Comparison of ENCODE assay signal across 1 cellular context in genomic region chr19:1247747-1248453, GRCh38.
TF ChIP-seq lines count a peak whose summit lies in the region.

No MANE protein-coding gene starts in this region.

TF ChIP-seq in HepG2, 621 proteins besides CTCF, POLR2A, EP300 and RAD21 (continued from another document and continues in another):
- TF ChIP-seq REST (IDR thresholded peaks at IDR 0.05; ENCODE audit: borderline replicate concordance in 1 of 2, low read depth in 1 of 2, low read length in 2 of 2) (no peak), FOSL2 (CRISPR knock-in tag; IDR thresholded peaks at IDR 0.05) (peak; percentile 78), TP53 (CRISPR knock-in tag; conservative IDR thresholded peaks at IDR 0.05) (no peak), RNF2 (conservative IDR thresholded peaks at IDR 0.05; ENCODE audit: low read depth) (no peak), MBNL3 (CRISPR knock-in tag; conservative IDR thresholded peaks at IDR 0.05) (no peak), ATF6 (CRISPR knock-in tag; conservative IDR thresholded peaks at IDR 0.05) (no peak), KDM5A (IDR thresholded peaks at IDR 0.05; ENCODE audit: borderline replicate concordance, low read length) (peak; percentile 36; the same call in 1 of the 2 replicates), ZBTB44 (CRISPR knock-in tag; IDR thresholded peaks at IDR 0.05) (no peak), KAT7 (CRISPR knock-in tag; IDR thresholded peaks at IDR 0.05; ENCODE audit: borderline replicate concordance) (no peak), ZKSCAN8 (CRISPR knock-in tag; IDR thresholded peaks at IDR 0.05; ENCODE audit: borderline replicate concordance) (no peak), SSRP1 (CRISPR knock-in tag; IDR thresholded peaks at IDR 0.05) (no peak), ZNF563 (CRISPR knock-in tag; IDR thresholded peaks at IDR 0.05) (0 out of 2 replicates have a peak, but pooled peaks have one; percentile 38), RORA (CRISPR knock-in tag; IDR thresholded peaks at IDR 0.05) (no peak), THAP9 (CRISPR knock-in tag; IDR thresholded peaks at IDR 0.05; ENCODE audit: borderline replicate concordance) (peak; percentile 71; the same call in 1 of the 2 replicates), RARG (CRISPR knock-in tag; IDR thresholded peaks at IDR 0.05; ENCODE audit: low read depth) (no peak), ZMYM3 (CRISPR knock-in tag; IDR thresholded peaks at IDR 0.05) (peak; percentile 82), ZNF816 (CRISPR knock-in tag; IDR thresholded peaks at IDR 0.05; ENCODE audit: borderline replicate concordance) (no peak), ZBTB33 (CRISPR knock-in tag; IDR thresholded peaks at IDR 0.05) (peak; percentile 23; the same call in 1 of the 2 replicates), IKZF4 (CRISPR knock-in tag; IDR thresholded peaks at IDR 0.05; ENCODE audit: borderline replicate concordance, low read depth, not compliant biosample characterization) (no peak), ZNF160 (CRISPR knock-in tag; IDR thresholded peaks at IDR 0.05) (peak; percentile 81), SAFB2 (CRISPR knock-in tag; IDR thresholded peaks at IDR 0.05; ENCODE audit: borderline replicate concordance, low read depth) (no peak), ATF4 (CRISPR knock-in tag; IDR thresholded peaks at IDR 0.05) (no peak), ZBTB34 (CRISPR knock-in tag; IDR thresholded peaks at IDR 0.05) (0 out of 2 replicates have a peak, but pooled peaks have one; percentile 30), TFDP1 (CRISPR knock-in tag; IDR thresholded peaks at IDR 0.05; ENCODE audit: borderline replicate concordance) (no peak), IRF2 (CRISPR knock-in tag; IDR thresholded peaks at IDR 0.05) (no peak; the same call in 1 of the 2 replicates), SP5 (CRISPR knock-in tag; IDR thresholded peaks at IDR 0.05; ENCODE audit: borderline replicate concordance, low read depth) (peak; percentile 81), ZNF383 (CRISPR knock-in tag; IDR thresholded peaks at IDR 0.05; ENCODE audit: borderline replicate concordance) (no peak), JARID2 (CRISPR knock-in tag; IDR thresholded peaks at IDR 0.05; ENCODE audit: insufficient replicate concordance) (no peak), SNAI1 (CRISPR knock-in tag; IDR thresholded peaks at IDR 0.05; ENCODE audit: borderline replicate concordance) (no peak; the same call in 1 of the 2 replicates), NFIC (IDR thresholded peaks at IDR 0.05; ENCODE audit: low read length) (no peak), CBX5 (CRISPR knock-in tag; IDR thresholded peaks at IDR 0.05; ENCODE audit: borderline replicate concordance) (0 out of 2 replicates have a peak, but pooled peaks have one; percentile 14), GTF2F1 (IDR thresholded peaks at IDR 0.05; ENCODE audit: low read length) (no peak), ZFP1 (CRISPR knock-in tag; IDR thresholded peaks at IDR 0.05) (no peak), PBX3 (CRISPR knock-in tag; IDR thresholded peaks at IDR 0.05; ENCODE audit: borderline replicate concordance) (no peak), ZNF670 (CRISPR knock-in tag; IDR thresholded peaks at IDR 0.05; ENCODE audit: borderline replicate concordance) (no peak), ZNF780A (CRISPR knock-in tag; IDR thresholded peaks at IDR 0.05) (no peak), ZBED4 (CRISPR knock-in tag; IDR thresholded peaks at IDR 0.05; ENCODE audit: borderline replicate concordance) (no peak), ISX (CRISPR knock-in tag; conservative IDR thresholded peaks at IDR 0.05) (0 out of 2 replicates have a peak, but pooled peaks have one; percentile 13), ZEB1 (IDR thresholded peaks at IDR 0.05; ENCODE audit: insufficient replicate concordance, low read depth) (no peak)
